Comparison of ENCODE assay signal across 14 cellular contexts in genomic region chr3:134449951-134450350, GRCh38. TPM values are rescaled to one million over a fixed set of nuclear protein-coding genes. Genes with fewer than 3 reads are reported as not detected.
DNase-seq lines count a peak whose midpoint lies in the region; ATAC-seq, FAIRE-seq and TF ChIP-seq lines count a peak whose summit lies in the region.
"Had no signal": no experiment of that assay in that cellular context is flagged by ENCODE, and none has a peak within 500 bp of the region (broad histone marks: within the 10 kb centered on the region; RNA-seq: fewer than 3 reads in every experiment).

No MANE protein-coding gene starts in this region.

- no CpG with 5 or more reads among the region's 3 CpGs for WGBS in trophoblast cell (ENCODE audit: extremely low coverage, insufficient coverage, insufficient read length)

- no peak overlapping the region for H3K4ac ChIP-seq in trophoblast cell (ENCODE audit: low read depth, low read length)

- peaks cover 9% of the 10 kb centered on the region for H3K27me3 Mint-ChIP-seq in GM23338 (ENCODE audit: insufficient read depth, low read depth, poor library complexity)

- no peak for TF ChIP-seq POLR2A in endothelial cell of umbilical vein (IDR thresholded peaks at IDR 0.05; ENCODE audit: low read depth, low read length)

- H3K27me3 ChIP-seq in GM23338 (ENCODE audit: insufficient read depth) (no peaks in the 10 kb centered on the region), endothelial cell of umbilical vein (ENCODE audit: control insufficient read depth in 2 of 2, insufficient read depth in 2 of 2, low read length in 2 of 2) (peaks cover 0 to 6% of the 10 kb centered on the region in 2 experiments), trophoblast cell (ENCODE audit: insufficient read depth, low read length) (no peaks in the 10 kb centered on the region)
- H3K27me3 ChIP-seq: SJSA1 had no signal

- no peak overlapping the region for H4K8ac ChIP-seq in trophoblast cell (ENCODE audit: low read depth, low read length)

- POLR2A ChIA-PET in endothelial cell of umbilical vein (lab: Charles Lee) (no interaction called here), GM10248 (lab: Yijun Ruan, JAX) (interaction anchor here (0.6 kb wide), 1 partner anchor 78 kb away, joined by 4 read pairs; no protein-coding TSS in a partner anchor)

- H2BK5ac ChIP-seq in trophoblast cell (ENCODE audit: low read depth, low read length, poor library complexity): no peak overlapping the region

- H3K9me3 Mint-ChIP-seq in GM23338: peaks cover 6% of the 10 kb centered on the region; the same call in 2 of the 3 replicates

- no peak for FAIRE-seq in endothelial cell of umbilical vein (lab: Jason Lieb, UNC)
- FAIRE-seq: HTR-8/SVneo had no signal

- no peak for ATAC-seq in GM23338

- DNase-seq in GM23338 (ENCODE audit: low spot score) (no peak), NCI-H82 (lab: John Stamatoyannopoulos, UW) (peak; percentile 82), endothelial cell of umbilical vein (ENCODE audit: low read depth, low spot score) (peak; percentile 77), trophoblast cell (no peak), HK-2 (ENCODE audit: unreplicated experiment) (no peak), SHP77 treated with DMSO at 0.1 percent for 48 hours (lab: John Stamatoyannopoulos, UW) (no peak), GM10248 (ENCODE audit: extremely low spot score) (no peak)
- DNase-seq: DMS79, NCI-H2227 treated with DMSO at 0.1 percent for 48 hours, NCI-H524 treated with DMSO at 0.1 percent for 48 hours had no signal

- no peak overlapping the region for H3K23ac ChIP-seq in trophoblast cell (ENCODE audit: low read length)

- intact Hi-C loops in endothelial cell of umbilical vein (cut with micrococcal nuclease): loop anchor here (1.0 kb wide), 1 partner anchor 142 kb away; no protein-coding TSS in a partner anchor

- H4K91ac ChIP-seq in trophoblast cell (ENCODE audit: low read depth, low read length): peak overlapping the region; percentile 22

- H3K9me2 ChIP-seq in GM23338 (ENCODE audit: insufficient read depth): 0 out of 2 replicates have a peak, but pooled peaks cover 9% of the 10 kb centered on the region

- no peaks in the 10 kb centered on the region for H3K79me2 ChIP-seq in GM23338 (replicated peaks; ENCODE audit: insufficient read depth)
- no peaks in the 10 kb centered on the region for H3K79me2 ChIP-seq in endothelial cell of umbilical vein (ENCODE audit: control insufficient read depth, insufficient read depth, low read length)
- H3K79me2 ChIP-seq in trophoblast cell (ENCODE audit: control insufficient read depth, insufficient read depth, low read length, poor library complexity): no peaks in the 10 kb centered on the region

- H3K36me3 ChIP-seq in GM23338 (ENCODE audit: insufficient read depth): no peaks in the 10 kb centered on the region; the same call in 1 of the 2 replicates
- H3K36me3 ChIP-seq in endothelial cell of umbilical vein (ENCODE audit: control insufficient read depth in 2 of 2, extremely low read depth in 1 of 2, insufficient read depth in 2 of 2, low read length in 2 of 2): no peaks in the 10 kb centered on the region
- H3K36me3 ChIP-seq in trophoblast cell (ENCODE audit: control insufficient read depth in 1 of 2, insufficient read depth in 2 of 2, low read length in 2 of 2): no peaks in the 10 kb centered on the region
- H3K36me3 ChIP-seq: SJSA1 had no signal

- no peaks in the 10 kb centered on the region for H4K20me1 ChIP-seq in GM23338 (replicated peaks; ENCODE audit: insufficient read depth)
- H4K20me1 ChIP-seq in endothelial cell of umbilical vein (replicated peaks; ENCODE audit: control insufficient read depth, extremely low read depth, insufficient read depth, low read length): no peaks in the 10 kb centered on the region

- H3K4me3 ChIP-seq in GM23338 (no peak overlapping the region), endothelial cell of umbilical vein (replicated peaks in 1 of 3; ENCODE audit: insufficient read depth in 1 of 3, low read depth in 1 of 3, low read length in 3 of 3) (no peak overlapping the region), trophoblast cell (ENCODE audit: low read depth, low read length) (no peak overlapping the region)
- H3K4me3 ChIP-seq: SJSA1 had no signal

- H3K4me2 ChIP-seq in GM23338 (no peak overlapping the region), endothelial cell of umbilical vein (ENCODE audit: insufficient read depth, low read length) (no peak overlapping the region), trophoblast cell (ENCODE audit: low read length) (no peak overlapping the region)

- H3K27ac ChIP-seq in GM23338 (ENCODE audit: low read depth) (no peak overlapping the region), endothelial cell of umbilical vein (ENCODE audit: insufficient read depth, low read depth, low read length) (no peak overlapping the region), trophoblast cell (ENCODE audit: low read depth, low read length) (no peak overlapping the region)
- H3K27ac ChIP-seq: HL-60, SJSA1 had no signal

- H3K36me3 Mint-ChIP-seq in GM23338 (ENCODE audit: low read depth): no peaks in the 10 kb centered on the region

- H2BK120ac ChIP-seq in trophoblast cell (ENCODE audit: insufficient read depth, low read length, poor library complexity): no peak overlapping the region

- TF ChIP-seq CTCF in GM23338 (conservative IDR thresholded peaks at IDR 0.05; ENCODE audit: low read depth in 2 of 2) (no peak), endothelial cell of umbilical vein (IDR thresholded peaks at IDR 0.05; ENCODE audit: extremely low read depth in 1 of 2, insufficient read depth in 1 of 2, low read depth in 1 of 2, low read length in 2 of 2) (no peak), GM10248 (IDR thresholded peaks at IDR 0.05; ENCODE audit: control extremely low read depth, extremely low read depth, low read depth, missing control alignments) (no peak)

- peaks cover 2% of the 10 kb centered on the region for H3K79me1 ChIP-seq in trophoblast cell (ENCODE audit: low read length)

- H2AK5ac ChIP-seq in trophoblast cell (ENCODE audit: low read length): no peak overlapping the region

- H3K27ac Mint-ChIP-seq in GM23338: no peak overlapping the region
- H3K27ac Mint-ChIP-seq: H9 had no signal

- no peak overlapping the region for H3K18ac ChIP-seq in trophoblast cell (ENCODE audit: low read length)

- H3K4me1 ChIP-seq in GM23338 (ENCODE audit: insufficient read depth): no peaks in the 10 kb centered on the region
- peaks cover 23% of the 10 kb centered on the region for H3K4me1 ChIP-seq in endothelial cell of umbilical vein (ENCODE audit: control insufficient read depth, extremely low read depth, insufficient read depth, low read length)
- H3K4me1 ChIP-seq in trophoblast cell (ENCODE audit: control insufficient read depth in 1 of 2, insufficient read depth in 2 of 2, low read length in 2 of 2): peaks cover 0 to 6% of the 10 kb centered on the region in 2 experiments

- H3F3A ChIP-seq in GM23338 (replicated peaks; ENCODE audit: low read depth): no peaks in the 10 kb centered on the region

- BruUV-seq in endothelial cell of umbilical vein (replicated peaks; lab: Mats Ljungman, UMichigan): no TSS peak

- H3K4me1 Mint-ChIP-seq in GM23338: peaks cover 18% of the 10 kb centered on the region

- no peak overlapping the region for H4K12ac ChIP-seq in trophoblast cell (ENCODE audit: low read depth, low read length)

- no peak overlapping the region for H2BK12ac ChIP-seq in trophoblast cell (ENCODE audit: low read length)

- H3K4me3 Mint-ChIP-seq in GM23338: no peak overlapping the region
- H3K4me3 Mint-ChIP-seq: H9 had no signal

- no peak overlapping the region for H3K9ac ChIP-seq in endothelial cell of umbilical vein (replicated peaks; ENCODE audit: extremely low read depth, insufficient read depth, low read length)
- H3K9ac ChIP-seq in trophoblast cell (ENCODE audit: low read length): no peak overlapping the region

- H3K9me3 ChIP-seq in endothelial cell of umbilical vein (replicated peaks; ENCODE audit: control insufficient read depth, insufficient read depth, low read length) (no peaks in the 10 kb centered on the region), trophoblast cell (ENCODE audit: insufficient read depth, low read depth, low read length) (no peaks in the 10 kb centered on the region)
- H3K9me3 ChIP-seq: SJSA1 had no signal

- H3K14ac ChIP-seq in trophoblast cell (ENCODE audit: low read length): no peak overlapping the region

- CTCF ChIA-PET in endothelial cell of umbilical vein (lab: Charles Lee) (interaction anchor here (0.7 to 1.9 kb wide), 5 partner anchors 22 to 142 kb away, joined by 3 to 9 read pairs (median 5); partner anchors contain the start of gene AMOTL2), GM10248 (lab: Yijun Ruan, JAX) (interaction anchor here (1.1 to 1.6 kb wide), 2 partner anchors 10 to 24 kb away, joined by 3 to 4 read pairs; no protein-coding TSS in a partner anchor)

- H2AFZ ChIP-seq in GM23338 (peak overlapping the region; percentile 87; the same call in 1 of the 2 replicates), endothelial cell of umbilical vein (ENCODE audit: low read depth, low read length) (no peak overlapping the region), trophoblast cell (ENCODE audit: insufficient read depth, low read length, poor library complexity) (no peak overlapping the region)

- H3K9me1 ChIP-seq in endothelial cell of umbilical vein (replicated peaks; ENCODE audit: control insufficient read depth, extremely low read depth, insufficient read depth, low read length): no peaks in the 10 kb centered on the region

- dilution Hi-C loops in endothelial cell of umbilical vein (cut with MboI; ENCODE audit: extremely low pct_ligation_motif_present, low sequenced_read_pairs): no loop called here

RNA-seq across cellular contexts. Expression of gene ANAPC13, which starts 35.8 kb away (rescaled TPM):
- 44.4 and 50.9 TPM in 2 replicates for total RNA-seq in GM23338 (2014; rRNA removed; shearing (Covaris generic))
- polyA plus RNA-seq in GM23338 (2016; fragmentation: Nextera tagmentation; extraction: Ambion mirVana) (61.1 and 76.8 TPM in 2 replicates), endothelial cell of umbilical vein (32.2 and 48.4 TPM in 2 replicates)
- total RNA-seq in endothelial cell of umbilical vein: 50.8 and 58.6 TPM in 2 replicates
- 71.2 and 75.9 TPM in 2 replicates for polyA plus RNA-seq in endothelial cell of umbilical vein (2011; cell fraction: cytosol; rRNA removed)
- 27.4 and 35.1 TPM in 2 replicates for polyA plus RNA-seq in endothelial cell of umbilical vein (2011; cell fraction: nucleus; rRNA removed)
- 77.3 and 108 TPM in 2 replicates for polyA plus RNA-seq in endothelial cell of umbilical vein (2012)
- polyA minus RNA-seq in endothelial cell of umbilical vein: 14.2 and 21.6 TPM in 2 replicates
- 18.0 TPM for polyA minus RNA-seq in endothelial cell of umbilical vein (2011; cell fraction: cytosol; rRNA and poly(A)+ RNA removed)
- polyA minus RNA-seq in endothelial cell of umbilical vein (2011; cell fraction: nucleus; rRNA and poly(A)+ RNA removed): 16.1 and 19.2 TPM in 2 replicates
- polyA plus RNA-seq in trophoblast cell (2013): 33.6 and 35.5 TPM in 2 replicates

RNA-seq across cellular contexts. Expression of gene CEP63, which starts 35.9 kb away (rescaled TPM):
- 15.1 and 17.2 TPM in 2 replicates for total RNA-seq in GM23338 (2014; rRNA removed; shearing (Covaris generic))
- polyA plus RNA-seq in GM23338 (2016; fragmentation: Nextera tagmentation; extraction: Ambion mirVana) (34.6 and 53.9 TPM in 2 replicates), endothelial cell of umbilical vein (3.8 and 5.7 TPM in 2 replicates)
- 24.9 and 29.4 TPM in 2 replicates for total RNA-seq in endothelial cell of umbilical vein
- polyA plus RNA-seq in endothelial cell of umbilical vein (2011; cell fraction: cytosol; rRNA removed): 8.0 and 9.4 TPM in 2 replicates
- 9.5 and 12.5 TPM in 2 replicates for polyA plus RNA-seq in endothelial cell of umbilical vein (2011; cell fraction: nucleus; rRNA removed)
- polyA plus RNA-seq in endothelial cell of umbilical vein (2012): 17.7 and 26.2 TPM in 2 replicates
- polyA minus RNA-seq in endothelial cell of umbilical vein: 7.3 and 7.5 TPM in 2 replicates
- 12.6 TPM for polyA minus RNA-seq in endothelial cell of umbilical vein (2011; cell fraction: cytosol; rRNA and poly(A)+ RNA removed)
- polyA minus RNA-seq in endothelial cell of umbilical vein (2011; cell fraction: nucleus; rRNA and poly(A)+ RNA removed): 22.6 and 27.3 TPM in 2 replicates
- polyA plus RNA-seq in trophoblast cell (2013): 22.4 and 24.0 TPM in 2 replicates

Comparison
In these comparisons a context has a peak if more than half of its experiments do, and no peak if none do; other contexts are left out.
1. DNase-seq: peak in NCI-H82 (single experiment) and endothelial cell of umbilical vein (single experiment); none in GM23338 (single experiment), trophoblast cell (0 of 2), HK-2 (single experiment), SHP77 treated with DMSO at 0.1 percent for 48 hours (single experiment) and GM10248 (single experiment).